In the genomic region with DNA sequence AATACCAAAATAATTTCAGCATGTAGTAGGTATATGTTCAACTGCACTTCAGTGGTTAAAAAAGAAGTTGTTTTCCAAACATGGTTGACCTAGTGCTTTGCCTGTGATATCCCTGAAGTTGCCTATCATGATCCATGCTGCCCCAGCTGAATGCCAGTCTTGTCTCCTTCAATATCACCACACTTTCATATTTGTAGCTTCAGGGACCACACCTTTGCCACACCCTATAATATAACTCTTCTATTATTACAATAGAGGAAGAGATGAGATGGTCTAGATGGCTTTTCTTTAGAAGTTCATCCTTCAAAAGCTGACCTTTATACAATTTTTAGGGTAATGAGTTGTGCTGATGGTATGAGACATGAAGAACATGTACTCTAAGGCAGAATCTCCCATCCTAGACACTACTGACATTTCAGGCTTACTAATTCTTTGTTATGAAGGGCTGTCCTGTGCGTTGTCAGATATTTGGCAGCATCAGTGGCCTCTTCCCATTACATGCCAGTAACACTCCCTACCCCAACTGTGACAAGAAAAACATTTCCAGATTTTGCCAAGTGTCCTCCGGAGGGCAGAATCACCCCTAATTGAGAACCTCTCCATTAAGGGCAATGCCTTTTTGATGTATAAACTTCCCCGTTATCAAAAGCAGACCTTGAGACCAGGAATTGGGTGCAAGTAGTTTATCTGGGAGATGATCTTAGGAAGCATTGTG, we compare ENCODE assay signal across 16 cellular contexts.
DNase-seq lines count a peak whose midpoint lies in the region; ATAC-seq and TF ChIP-seq lines count a peak whose summit lies in the region.
"Had no signal": no experiment of that assay in that cellular context is flagged by ENCODE, and none has a peak within 500 bp of the region (broad histone marks: within the 10 kb centered on the region; RNA-seq: fewer than 3 reads in every experiment).

No MANE protein-coding gene starts in this region.

- DNase-seq in NCI-H1092 treated with DMSO at 0.1 percent for 48 hours (lab: John Stamatoyannopoulos, UW) (peak; percentile 9), NCI-H1092 (lab: John Stamatoyannopoulos, UW) (no peak), GM23248 (peak; percentile 18), WTC11 (ENCODE audit: low spot score) (no peak), left ventricle myocardium superior (no peak), NK-92 (lab: John Stamatoyannopoulos, UW; ENCODE audit: unreplicated experiment) (no peak), NCI-H1105 (lab: John Stamatoyannopoulos, UW) (no peak), activated gamma-delta T cell treated with Interleukin-2 at 50 U/mL for 16 hours (no peak)
- DNase-seq: activated CD4-positive, CD25-positive, alpha-beta regulatory T cell; activated naive CD4-positive, alpha-beta T cell treated with Interleukin-2 at 50 U/mL for 16 hours; esophagus squamous epithelium; NCI-H1436; pancreas; T-cell; trophoblast cell had no signal

- H3K9ac ChIP-seq in GM23248, result no peak overlapping the region

- no peak for TF ChIP-seq CTCF in WTC11 (IDR thresholded peaks at IDR 0.05)

- H3K4me1 ChIP-seq in GM23248 (ENCODE audit: insufficient read depth), result peaks cover 21% of the 10 kb centered on the region
- H3K4me1 ChIP-seq: esophagus squamous epithelium, pancreas had no signal

- H3K4me1 Mint-ChIP-seq in WTC11, result peaks cover 34% of the 10 kb centered on the region
- H3K4me1 Mint-ChIP-seq: IgD-negative memory B cell had no signal

- H3K9me3 Mint-ChIP-seq in WTC11, result peaks cover 36% of the 10 kb centered on the region
- H3K9me3 Mint-ChIP-seq: IgD-negative memory B cell, T-cell had no signal

- H3K27me3 ChIP-seq in GM23248 (replicated peaks; ENCODE audit: insufficient read depth), result no peaks in the 10 kb centered on the region
- H3K27me3 ChIP-seq: esophagus squamous epithelium, pancreas had no signal

- H4K20me1 ChIP-seq in GM23248 (ENCODE audit: insufficient read depth), result no peaks in the 10 kb centered on the region

- intact Hi-C loops in left ventricle myocardium superior (cut with micrococcal nuclease), result no loop called here

- H3K36me3 Mint-ChIP-seq in WTC11, result peaks cover 13% of the 10 kb centered on the region; the same call in 1 of the 2 replicates
- H3K36me3 Mint-ChIP-seq: T-cell had no signal

- ATAC-seq in WTC11, result peak; percentile 29
- peak; percentile 53 for ATAC-seq in left ventricle myocardium superior
- ATAC-seq: pancreas, T-cell had no signal

- WGBS in GM23248 (ENCODE audit: low coverage in 1 of 2, low lambda C conversion rate in 2 of 2, missing lambda C conversion rate in 2 of 2), 2 experiments, result 12 to 15% methylated on average over 3 of the region's 3 CpGs

- H3K79me2 ChIP-seq in GM23248 (ENCODE audit: insufficient read depth), result no peaks in the 10 kb centered on the region

- in situ Hi-C loops in GM23248 (cut with MboI), result no loop called here

- H3K27ac Mint-ChIP-seq in WTC11, result no peak overlapping the region
- H3K27ac Mint-ChIP-seq: IgD-negative memory B cell, T-cell had no signal

- 0 out of 2 replicates have a peak overlapping the region, but pooled peaks have one; percentile 42 for H2AFZ ChIP-seq in GM23248

- H3K4me3 ChIP-seq in GM23248, result no peak overlapping the region
- H3K4me3 ChIP-seq: esophagus squamous epithelium, pancreas had no signal

- H3F3A ChIP-seq in GM23248 (ENCODE audit: insufficient read depth), result peaks cover 20% of the 10 kb centered on the region

- CTCF ChIA-PET in WTC11 (lab: Charles Lee), result interaction anchor here (3.3 kb wide), 1 partner anchor 20 kb away, joined by 18 read pairs; no protein-coding TSS in a partner anchor

- peaks cover 8% of the 10 kb centered on the region for H3K27me3 Mint-ChIP-seq in WTC11 (ENCODE audit: low read depth)
- H3K27me3 Mint-ChIP-seq: T-cell had no signal

- H3K4me2 ChIP-seq in GM23248 (ENCODE audit: unreplicated experiment), result peak overlapping the region; percentile 39

- H3K27ac ChIP-seq in GM23248, result no peak overlapping the region
- H3K27ac ChIP-seq: esophagus squamous epithelium, pancreas had no signal

- POLR2A ChIA-PET in WTC11 (lab: Charles Lee), result no interaction called here

- no peak overlapping the region for H3K4me3 Mint-ChIP-seq in WTC11
- H3K4me3 Mint-ChIP-seq: IgD-negative memory B cell, T-cell had no signal

- H3K9me2 ChIP-seq in GM23248 (ENCODE audit: insufficient read depth), result no peaks in the 10 kb centered on the region; the same call in 1 of the 2 replicates

- H3K9me3 ChIP-seq in GM23248 (ENCODE audit: low read depth), result no peaks in the 10 kb centered on the region
- H3K9me3 ChIP-seq: esophagus squamous epithelium, pancreas had no signal

- H3K36me3 ChIP-seq in GM23248 (ENCODE audit: low read depth), result no peaks in the 10 kb centered on the region
- H3K36me3 ChIP-seq: esophagus squamous epithelium, pancreas had no signal

TF ChIP-seq in WTC11, 78 proteins besides CTCF, POLR2A, EP300 and RAD21:
- no peak for TF ChIP-seq NFATC4 (CRISPR knock-in tag; IDR thresholded peaks at IDR 0.05)
- no peak for TF ChIP-seq CBFB (CRISPR knock-in tag; IDR thresholded peaks at IDR 0.05; ENCODE audit: low read depth)
- TF ChIP-seq ELF4 (CRISPR knock-in tag; IDR thresholded peaks at IDR 0.05; ENCODE audit: low read depth), result no peak
- TF ChIP-seq, protein P1, sequence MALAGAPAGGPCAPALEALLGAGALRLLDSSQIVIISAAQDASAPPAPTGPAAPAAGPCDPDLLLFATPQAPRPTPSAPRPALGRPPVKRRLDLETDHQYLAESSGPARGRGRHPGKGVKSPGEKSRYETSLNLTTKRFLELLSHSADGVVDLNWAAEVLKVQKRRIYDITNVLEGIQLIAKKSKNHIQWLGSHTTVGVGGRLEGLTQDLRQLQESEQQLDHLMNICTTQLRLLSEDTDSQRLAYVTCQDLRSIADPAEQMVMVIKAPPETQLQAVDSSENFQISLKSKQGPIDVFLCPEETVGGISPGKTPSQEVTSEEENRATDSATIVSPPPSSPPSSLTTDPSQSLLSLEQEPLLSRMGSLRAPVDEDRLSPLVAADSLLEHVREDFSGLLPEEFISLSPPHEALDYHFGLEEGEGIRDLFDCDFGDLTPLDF (CRISPR knock-in tag; IDR thresholded peaks at IDR 0.05), result no peak
- TF ChIP-seq RORB (CRISPR knock-in tag; IDR thresholded peaks at IDR 0.05), result no peak
- TF ChIP-seq FOXK1 (CRISPR knock-in tag; IDR thresholded peaks at IDR 0.05), result no peak
- TF ChIP-seq IRF2 (CRISPR knock-in tag; IDR thresholded peaks at IDR 0.05; ENCODE audit: borderline replicate concordance, low read depth), result no peak
- no peak for TF ChIP-seq FOXJ3 (CRISPR knock-in tag; IDR thresholded peaks at IDR 0.05; ENCODE audit: borderline replicate concordance)
- TF ChIP-seq GRHL2 (CRISPR knock-in tag; IDR thresholded peaks at IDR 0.05; ENCODE audit: insufficient replicate concordance, severe bottlenecking), result no peak
- no peak for TF ChIP-seq ESRRA (CRISPR knock-in tag; IDR thresholded peaks at IDR 0.05; ENCODE audit: borderline replicate concordance)
- TF ChIP-seq, protein P2, sequence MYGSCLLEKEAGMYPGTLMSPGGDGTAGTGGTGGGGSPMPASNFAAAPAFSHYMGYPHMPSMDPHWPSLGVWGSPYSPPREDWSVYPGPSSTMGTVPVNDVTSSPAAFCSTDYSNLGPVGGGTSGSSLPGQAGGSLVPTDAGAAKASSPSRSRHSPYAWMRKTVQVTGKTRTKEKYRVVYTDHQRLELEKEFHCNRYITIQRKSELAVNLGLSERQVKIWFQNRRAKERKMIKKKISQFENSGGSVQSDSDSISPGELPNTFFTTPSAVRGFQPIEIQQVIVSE (CRISPR knock-in tag; IDR thresholded peaks at IDR 0.05; ENCODE audit: borderline replicate concordance), result no peak
- TF ChIP-seq ZNF263 (CRISPR knock-in tag; IDR thresholded peaks at IDR 0.05; ENCODE audit: low read depth), result no peak
- TF ChIP-seq, protein P3, sequence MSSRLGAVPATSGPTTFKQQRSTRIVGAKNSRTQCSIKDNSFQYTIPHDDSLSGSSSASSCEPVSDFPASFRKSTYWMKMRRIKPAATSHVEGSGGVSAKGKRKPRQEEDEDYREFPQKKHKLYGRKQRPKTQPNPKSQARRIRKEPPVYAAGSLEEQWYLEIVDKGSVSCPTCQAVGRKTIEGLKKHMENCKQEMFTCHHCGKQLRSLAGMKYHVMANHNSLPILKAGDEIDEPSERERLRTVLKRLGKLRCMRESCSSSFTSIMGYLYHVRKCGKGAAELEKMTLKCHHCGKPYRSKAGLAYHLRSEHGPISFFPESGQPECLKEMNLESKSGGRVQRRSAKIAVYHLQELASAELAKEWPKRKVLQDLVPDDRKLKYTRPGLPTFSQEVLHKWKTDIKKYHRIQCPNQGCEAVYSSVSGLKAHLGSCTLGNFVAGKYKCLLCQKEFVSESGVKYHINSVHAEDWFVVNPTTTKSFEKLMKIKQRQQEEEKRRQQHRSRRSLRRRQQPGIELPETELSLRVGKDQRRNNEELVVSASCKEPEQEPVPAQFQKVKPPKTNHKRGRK (CRISPR knock-in tag; IDR thresholded peaks at IDR 0.05; ENCODE audit: borderline replicate concordance), result no peak
- TF ChIP-seq ZNF671 (CRISPR knock-in tag; IDR thresholded peaks at IDR 0.05), result no peak
- no peak for TF ChIP-seq EMX1 (CRISPR knock-in tag; IDR thresholded peaks at IDR 0.05)
- TF ChIP-seq, protein P4, sequence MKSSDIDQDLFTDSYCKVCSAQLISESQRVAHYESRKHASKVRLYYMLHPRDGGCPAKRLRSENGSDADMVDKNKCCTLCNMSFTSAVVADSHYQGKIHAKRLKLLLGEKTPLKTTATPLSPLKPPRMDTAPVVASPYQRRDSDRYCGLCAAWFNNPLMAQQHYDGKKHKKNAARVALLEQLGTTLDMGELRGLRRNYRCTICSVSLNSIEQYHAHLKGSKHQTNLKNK (CRISPR knock-in tag; IDR thresholded peaks at IDR 0.05), result no peak
- TF ChIP-seq, protein P5, sequence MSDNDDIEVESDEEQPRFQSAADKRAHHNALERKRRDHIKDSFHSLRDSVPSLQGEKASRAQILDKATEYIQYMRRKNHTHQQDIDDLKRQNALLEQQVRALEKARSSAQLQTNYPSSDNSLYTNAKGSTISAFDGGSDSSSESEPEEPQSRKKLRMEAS (CRISPR knock-in tag; IDR thresholded peaks at IDR 0.05), result no peak

Comparison
In these comparisons a context has a peak if more than half of its experiments do, and no peak if none do; other contexts are left out.
1. DNase-seq: peak in NCI-H1092 treated with DMSO at 0.1 percent for 48 hours (single experiment) and GM23248 (single experiment); none in NCI-H1092 (single experiment), WTC11 (single experiment), left ventricle myocardium superior (single experiment), NK-92 (single experiment), NCI-H1105 (single experiment) and activated gamma-delta T cell treated with Interleukin-2 at 50 U/mL for 16 hours (single experiment).